ENCODE assay signal across 17 cellular contexts in genomic region chr3:39064646-39065045, GRCh38. TPM values are rescaled to one million over a fixed set of nuclear protein-coding genes. Genes with fewer than 3 reads are reported as not detected.
DNase-seq lines count a peak whose midpoint lies in the region; ATAC-seq and TF ChIP-seq lines count a peak whose summit lies in the region.
"Had no signal": no experiment of that assay in that cellular context is flagged by ENCODE, and none has a peak within 500 bp of the region (broad histone marks: within the 10 kb centered on the region; RNA-seq: fewer than 3 reads in every experiment).

No MANE protein-coding gene starts in this region.

- H3K27me3 Mint-ChIP-seq in neural progenitor cell (ENCODE audit: insufficient read depth, low read depth) = no peaks in the 10 kb centered on the region
- H3K27me3 Mint-ChIP-seq: activated naive CD4-positive, alpha-beta T cell treated with anti-CD3 and anti-CD28 coated beads, Interleukin-2, amount 50 U/mL, for 24 hours; type B pancreatic cell had no signal

- no peak overlapping the region for H3K4ac ChIP-seq in mesendoderm (ENCODE audit: low read depth, low read length)

- POLR2A ChIA-PET in PC-9 (lab: Charles Lee; ENCODE audit: unreplicated experiment) = no interaction called here

- H3K79me2 ChIP-seq in neural progenitor cell (ENCODE audit: low read depth) = peaks cover 63% of the 10 kb centered on the region
- no peaks in the 10 kb centered on the region for H3K79me2 ChIP-seq in PC-9 (ENCODE audit: low read depth)
- H3K79me2 ChIP-seq in mesendoderm (ENCODE audit: control insufficient read depth, insufficient read depth, low read length) = peaks cover 4% of the 10 kb centered on the region

- H3K23ac ChIP-seq in mesendoderm (ENCODE audit: low read length) = no peak overlapping the region

- no peak overlapping the region for H4K8ac ChIP-seq in mesendoderm (ENCODE audit: low read depth, low read length)

- no peak overlapping the region for H2AK5ac ChIP-seq in mesendoderm (ENCODE audit: low read length)

- ATAC-seq in HG03457 (IDR thresholded peaks at IDR 0.05; ENCODE audit: unreplicated experiment) = no peak

- H3K56ac ChIP-seq in mesendoderm (ENCODE audit: low read length) = no peak overlapping the region

- H2BK5ac ChIP-seq in mesendoderm (ENCODE audit: low read length) = no peak overlapping the region

- H3K4me3 ChIP-seq in epithelial cell of proximal tubule (ENCODE audit: low read depth, low read length) (no peak overlapping the region), neural progenitor cell (no peak overlapping the region), PC-9 (no peak overlapping the region), mesendoderm (ENCODE audit: low read length) (no peak overlapping the region)
- H3K4me3 ChIP-seq: right lobe of liver had no signal

- peak; percentile 30 for DNase-seq in AG08396 (ENCODE audit: low spot score)
- DNase-seq in M059J (ENCODE audit: low read depth) = peak; percentile 14
- peak; percentile 48 for DNase-seq in epithelial cell of proximal tubule (ENCODE audit: low read depth)
- DNase-seq in neural progenitor cell (ENCODE audit: low spot score) = no peak
- DNase-seq in PC-9 = no peak
- DNase-seq in mesendoderm = no peak
- DNase-seq in RKO (ENCODE audit: low spot score) = no peak
- DNase-seq: activated CD8-positive, alpha-beta memory T cell treated with anti-CD3 and anti-CD28 coated beads, Interleukin-2, amount 50 U/mL, for 4 hours; NCI-H1105; right lobe of liver; Right ventricle myocardium superior; stimulated activated CD8-positive, alpha-beta memory T cell treated with anti-CD3 and anti-CD28 coated beads, Interleukin-4, amount 100 ng/mL, for 48 hours had no signal

- WGBS in mesendoderm (ENCODE audit: extremely low coverage, insufficient coverage, low lambda C conversion rate) = no CpG with 5 or more reads among the region's 1 CpG

- no TSS peak for BruUV-seq in PC-9 (replicated peaks; lab: Mats Ljungman, UMichigan)

- H3K79me1 ChIP-seq in mesendoderm (ENCODE audit: low read length) = peaks cover 3% of the 10 kb centered on the region

- H3F3A ChIP-seq in neural progenitor cell (ENCODE audit: low read depth) (no peaks in the 10 kb centered on the region), PC-9 (ENCODE audit: insufficient read depth, low read depth) (no peaks in the 10 kb centered on the region)

- no peak overlapping the region for H3K4me3 Mint-ChIP-seq in neural progenitor cell
- H3K4me3 Mint-ChIP-seq: activated naive CD4-positive, alpha-beta T cell treated with anti-CD3 and anti-CD28 coated beads, Interleukin-2, amount 50 U/mL, for 24 hours; mesothelial cell of epicardium; type B pancreatic cell had no signal

- H3K9ac ChIP-seq in neural progenitor cell (no peak overlapping the region), mesendoderm (ENCODE audit: low read length) (no peak overlapping the region)

- H3K4me2 ChIP-seq in neural progenitor cell = no peak overlapping the region
- no peak overlapping the region for H3K4me2 ChIP-seq in PC-9
- no peak overlapping the region for H3K4me2 ChIP-seq in mesendoderm (ENCODE audit: low read length)

- H3K27ac ChIP-seq in neural progenitor cell (peak overlapping the region; percentile 39), PC-9 (no peak overlapping the region), mesendoderm (ENCODE audit: low read depth, low read length) (no peak overlapping the region)
- H3K27ac ChIP-seq: HL-60, right lobe of liver had no signal

- H3K36me3 ChIP-seq in neural progenitor cell = peaks cover 5% of the 10 kb centered on the region
- no peaks in the 10 kb centered on the region for H3K36me3 ChIP-seq in PC-9 (ENCODE audit: low read depth)
- H3K36me3 ChIP-seq in mesendoderm (ENCODE audit: control insufficient read depth, insufficient read depth, low read length) = no peaks in the 10 kb centered on the region

- H4K20me1 ChIP-seq in neural progenitor cell (ENCODE audit: low read depth) = peaks cover 30% of the 10 kb centered on the region
- peaks cover 14% of the 10 kb centered on the region for H4K20me1 ChIP-seq in PC-9 (ENCODE audit: insufficient read depth)

- H2AFZ ChIP-seq in neural progenitor cell (replicated peaks) (no peak overlapping the region), PC-9 (no peak overlapping the region)

- intact Hi-C loops in PC-9 (cut with micrococcal nuclease; ENCODE audit: unreplicated experiment) = no loop called here

- H4K5ac ChIP-seq in mesendoderm (ENCODE audit: low read length) = no peak overlapping the region

- no peak overlapping the region for H2BK120ac ChIP-seq in mesendoderm (ENCODE audit: low read depth, low read length)

- no peaks in the 10 kb centered on the region for H3K9me3 ChIP-seq in neural progenitor cell (ENCODE audit: low read depth)
- no peaks in the 10 kb centered on the region for H3K9me3 ChIP-seq in PC-9 (ENCODE audit: insufficient read depth, low read depth)
- H3K9me3 ChIP-seq: right lobe of liver had no signal

- CTCF ChIA-PET in PC-9 (lab: Charles Lee) = no interaction called here

- no peak overlapping the region for H3K18ac ChIP-seq in mesendoderm (ENCODE audit: low read length)

- H3K9me3 Mint-ChIP-seq in neural progenitor cell = no peaks in the 10 kb centered on the region
- H3K9me3 Mint-ChIP-seq: activated naive CD4-positive, alpha-beta T cell treated with anti-CD3 and anti-CD28 coated beads, Interleukin-2, amount 50 U/mL, for 24 hours; type B pancreatic cell had no signal

- TF ChIP-seq CTCF in epithelial cell of proximal tubule (conservative IDR thresholded peaks at IDR 0.05; ENCODE audit: low read depth, low read length) (no peak), neural progenitor cell (IDR thresholded peaks at IDR 0.05) (no peak), PC-9 (conservative IDR thresholded peaks at IDR 0.05) (no peak)

- H3K4me1 Mint-ChIP-seq in neural progenitor cell = no peaks in the 10 kb centered on the region
- H3K4me1 Mint-ChIP-seq: mesothelial cell of epicardium had no signal

- H3K27ac Mint-ChIP-seq in neural progenitor cell = no peak overlapping the region
- H3K27ac Mint-ChIP-seq: activated naive CD4-positive, alpha-beta T cell treated with anti-CD3 and anti-CD28 coated beads, Interleukin-2, amount 50 U/mL, for 24 hours; mesothelial cell of epicardium; type B pancreatic cell had no signal

- H3K27me3 ChIP-seq in neural progenitor cell (no peaks in the 10 kb centered on the region), PC-9 (ENCODE audit: insufficient read depth, low read depth) (no peaks in the 10 kb centered on the region), mesendoderm (ENCODE audit: insufficient read depth, low read length, poor library complexity) (no peaks in the 10 kb centered on the region)
- H3K27me3 ChIP-seq: right lobe of liver had no signal

- no peaks in the 10 kb centered on the region for H3K9me2 ChIP-seq in PC-9 (ENCODE audit: insufficient read depth)

- no peak overlapping the region for H2BK15ac ChIP-seq in mesendoderm (replicated peaks; ENCODE audit: low read depth)

- peaks cover 5% of the 10 kb centered on the region for H3K4me1 ChIP-seq in neural progenitor cell
- H3K4me1 ChIP-seq in PC-9 (replicated peaks; ENCODE audit: insufficient read depth) = no peaks in the 10 kb centered on the region
- no peaks in the 10 kb centered on the region for H3K4me1 ChIP-seq in mesendoderm (ENCODE audit: control insufficient read depth, low read depth, low read length)
- H3K4me1 ChIP-seq: right lobe of liver had no signal

- H3K36me3 Mint-ChIP-seq in neural progenitor cell = peaks cover 6% of the 10 kb centered on the region

RNA-seq across cellular contexts. Expression of gene WDR48, which starts 12.8 kb away (rescaled TPM):
- total RNA-seq in M059J (2014; rRNA removed; shearing (Covaris generic)) = 11.4 and 20.0 TPM in 2 replicates
- total RNA-seq in epithelial cell of proximal tubule (17.3 and 29.5 TPM in 2 replicates), neural progenitor cell (ENCODE audit: low replicate concordance) (76.3 and 127 TPM in 2 replicates), PC-9 (2021) (26.0 and 31.2 TPM in 2 replicates)
- polyA plus RNA-seq in mesendoderm (2013, experiment 1 of 2) = 30.5 TPM
- 30.2 TPM for polyA plus RNA-seq in mesendoderm (2013, experiment 2 of 2)

RNA-seq across cellular contexts. Expression of gene SCN11A, which starts 12.9 kb away (rescaled TPM):
- total RNA-seq in M059J (2014; rRNA removed; shearing (Covaris generic)) = not detected in 2 replicates
- total RNA-seq in epithelial cell of proximal tubule (not detected in 2 replicates), neural progenitor cell (ENCODE audit: low replicate concordance) (0.69 and 0.81 TPM in 2 replicates), PC-9 (2021) (not detected in 2 replicates)
- polyA plus RNA-seq in mesendoderm (2013, experiment 1 of 2) = 0.07 TPM
- 0.07 TPM for polyA plus RNA-seq in mesendoderm (2013, experiment 2 of 2)

RNA-seq across cellular contexts. Expression of gene GORASP1, which starts 42.8 kb away (rescaled TPM):
- total RNA-seq in M059J (2014; rRNA removed; shearing (Covaris generic)) = 18.7 and 34.8 TPM in 2 replicates
- 17.6 and 38.8 TPM in 2 replicates for total RNA-seq in epithelial cell of proximal tubule
- 18.0 and 38.5 TPM in 2 replicates for total RNA-seq in neural progenitor cell (ENCODE audit: low replicate concordance)
- 43.4 and 44.4 TPM in 2 replicates for total RNA-seq in PC-9 (2021)
- 12.0 TPM for polyA plus RNA-seq in mesendoderm (2013, experiment 1 of 2)
- polyA plus RNA-seq in mesendoderm (2013, experiment 2 of 2) = 12.0 TPM

RNA-seq across cellular contexts. Expression of gene TTC21A, which starts 42.8 kb away (rescaled TPM):
- 0.10 and 1.4 TPM in 2 replicates for total RNA-seq in M059J (2014; rRNA removed; shearing (Covaris generic))
- 0.58 and 0.86 TPM in 2 replicates for total RNA-seq in epithelial cell of proximal tubule
- total RNA-seq in neural progenitor cell (ENCODE audit: low replicate concordance) = 1.2 and 2.3 TPM in 2 replicates
- 9.0 and 9.5 TPM in 2 replicates for total RNA-seq in PC-9 (2021)
- 0.44 TPM for polyA plus RNA-seq in mesendoderm (2013, experiment 1 of 2)
- polyA plus RNA-seq in mesendoderm (2013, experiment 2 of 2) = 0.39 TPM

Comparison
In these comparisons a context has a peak if more than half of its experiments do, and no peak if none do; other contexts are left out.
1. DNase-seq: peak in AG08396 (single experiment), M059J (single experiment) and epithelial cell of proximal tubule (single experiment); none in neural progenitor cell (single experiment), PC-9 (0 of 2), mesendoderm (single experiment) and RKO (single experiment).